Comparison of ENCODE assay signal across 22 cellular contexts in the genomic region with DNA sequence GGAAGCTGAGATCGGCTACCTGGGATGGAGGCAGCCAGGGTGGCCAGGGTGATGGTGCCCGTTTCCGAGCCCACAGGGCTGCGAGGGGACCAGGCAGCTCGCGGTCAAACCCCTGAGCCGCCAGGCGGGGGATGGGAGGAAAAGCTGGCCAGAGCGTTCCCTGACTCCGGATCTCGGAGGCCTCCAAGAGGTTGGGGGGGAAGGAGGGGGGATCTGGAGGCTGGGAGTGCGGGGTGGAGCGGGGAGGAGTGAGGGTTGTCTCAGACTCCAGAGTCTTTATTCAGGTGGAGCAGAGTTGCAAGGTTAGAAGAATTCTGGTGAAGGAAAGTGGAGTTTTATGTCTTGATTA. TPM values are rescaled to one million over a fixed set of nuclear protein-coding genes. Genes with fewer than 3 reads are reported as not detected.
DNase-seq lines count a peak whose midpoint lies in the region; ATAC-seq, FAIRE-seq and TF ChIP-seq lines count a peak whose summit lies in the region.
"Had no signal": no experiment of that assay in that cellular context is flagged by ENCODE, and none has a peak within 500 bp of the region (broad histone marks: within the 10 kb centered on the region; RNA-seq: fewer than 3 reads in every experiment).

No MANE protein-coding gene starts in this region.

- H3K79me1 ChIP-seq in H1 (ENCODE audit: low read depth, low read length): peaks cover 6% of the 10 kb centered on the region

- TF ChIP-seq CTCF in SK-N-SH (IDR thresholded peaks at IDR 0.05): no peak
- no peak for TF ChIP-seq CTCF in H1 (IDR thresholded peaks at IDR 0.05; ENCODE audit: control extremely low read depth in 1 of 3, insufficient read depth in 1 of 3, low read depth in 1 of 3, low read length in 3 of 3)
- no peak for TF ChIP-seq CTCF in kidney (IDR thresholded peaks at IDR 0.05; ENCODE audit: borderline replicate concordance, extremely low read depth, insufficient read depth)
- TF ChIP-seq CTCF in type B pancreatic cell (conservative IDR thresholded peaks at IDR 0.05): no peak

- no peak overlapping the region for H2BK12ac ChIP-seq in H1 (ENCODE audit: low read depth, low read length)

- TF ChIP-seq EP300 in SK-N-SH (IDR thresholded peaks at IDR 0.05; ENCODE audit: borderline replicate concordance in 1 of 2, low read depth in 1 of 2, low read length in 1 of 2) (no peak), H1 (IDR thresholded peaks at IDR 0.05; ENCODE audit: borderline replicate concordance in 1 of 2, low read depth in 2 of 2, low read length in 2 of 2) (no peak)

- H3K36me3 ChIP-seq in SK-N-SH (replicated peaks in 1 of 2; ENCODE audit: control insufficient read depth in 1 of 2, insufficient read depth in 2 of 2, low read length in 1 of 2) (peaks cover 0 to 4% of the 10 kb centered on the region in 2 experiments), H1 (ENCODE audit: control insufficient read depth in 2 of 4, insufficient read depth in 4 of 4, low read length in 3 of 4) (peaks cover 0 to 6% (median 0%) of the 10 kb centered on the region in 4 experiments; a peak in 1 of 8 replicates), kidney (ENCODE audit: control insufficient read depth in 1 of 2, insufficient read depth in 2 of 2, low read length in 2 of 2) (no peaks in the 10 kb centered on the region)
- H3K36me3 ChIP-seq: prostate gland had no signal

- H3K4me3 ChIP-seq in SK-N-SH (ENCODE audit: low read depth in 2 of 2, low read length in 1 of 2): peak overlapping the region; percentile 82 to 98
- H3K4me3 ChIP-seq in H1 (ENCODE audit: extremely low read depth in 1 of 4, insufficient read depth in 2 of 4, low read depth in 3 of 4, low read length in 4 of 4): peak overlapping the region; percentile 75 to 98 (median 84)
- H3K4me3 ChIP-seq in kidney (ENCODE audit: low read length in 2 of 2): no peak overlapping the region
- H3K4me3 ChIP-seq: K562, prostate gland had no signal

- peaks cover 13% of the 10 kb centered on the region for H3K4me1 Mint-ChIP-seq in type B pancreatic cell (ENCODE audit: unreplicated experiment)

- no peaks in the 10 kb centered on the region for H3K36me3 Mint-ChIP-seq in type B pancreatic cell

- H3K23me2 ChIP-seq in H1 (ENCODE audit: low read depth, low read length): peaks cover 22% of the 10 kb centered on the region

- 9% methylated on average over 9 of the region's 13 CpGs for WGBS in SK-N-SH (ENCODE audit: low lambda C conversion rate)
- WGBS in H1 (ENCODE audit: extremely low coverage in 1 of 2, insufficient coverage in 1 of 2, insufficient read length in 1 of 2, insufficient replicate concordance in 2 of 2, low coverage in 1 of 2, low lambda C conversion rate in 2 of 2, missing lambda C conversion rate in 1 of 2), 2 experiments: 0% methylated on average over 10 of the region's 13 CpGs; no CpG with 5 or more reads in 1 of the 2 experiments

- no peak overlapping the region for H3K23ac ChIP-seq in H1 (ENCODE audit: insufficient read length)

- H3K14ac ChIP-seq in H1 (ENCODE audit: insufficient read length): no peak overlapping the region

- H2BK120ac ChIP-seq in H1 (replicated peaks; ENCODE audit: low read depth, low read length): no peak overlapping the region

- H3K9me3 ChIP-seq in SK-N-SH (no peaks in the 10 kb centered on the region), H1 (ENCODE audit: insufficient read depth in 2 of 2, low read depth in 1 of 2, low read length in 1 of 2) (no peaks in the 10 kb centered on the region), kidney (ENCODE audit: control insufficient read depth in 1 of 2, low read length in 2 of 2) (no peaks in the 10 kb centered on the region)
- H3K9me3 ChIP-seq: prostate gland had no signal

- H2BK20ac ChIP-seq in H1 (ENCODE audit: low read length): no peak overlapping the region

- TF ChIP-seq RAD21 in SK-N-SH (IDR thresholded peaks at IDR 0.05; ENCODE audit: low read length) (no peak), H1 (IDR thresholded peaks at IDR 0.05 in 1 of 2, conservative IDR thresholded peaks at IDR 0.05 in 1 of 2; ENCODE audit: low read depth in 2 of 2, low read length in 2 of 2) (no peak; a peak in 1 of 4 replicates)

- H3K27me3 ChIP-seq in SK-N-SH (ENCODE audit: insufficient read depth) (peaks cover 8% of the 10 kb centered on the region), H1 (replicated peaks in 1 of 4; ENCODE audit: control insufficient read depth in 3 of 4, extremely low read depth in 1 of 4, insufficient read depth in 3 of 4, low read length in 3 of 4) (peaks cover 0 to 23% (median 14%) of the 10 kb centered on the region in 4 experiments; a peak in 5 of 7 replicates)

- peaks cover 22% of the 10 kb centered on the region for H4K20me1 ChIP-seq in SK-N-SH (ENCODE audit: insufficient read depth)
- peaks cover 6 to 10% of the 10 kb centered on the region in 2 experiments for H4K20me1 ChIP-seq in H1 (replicated peaks in 1 of 2; ENCODE audit: control insufficient read depth in 1 of 2, insufficient read depth in 2 of 2, low read length in 2 of 2)

- H2AFZ ChIP-seq in SK-N-SH (ENCODE audit: low read depth) (no peak overlapping the region), H1 (ENCODE audit: low read length) (no peak overlapping the region)

- H3K79me2 ChIP-seq in SK-N-SH (ENCODE audit: insufficient read depth): peaks cover 16% of the 10 kb centered on the region
- H3K79me2 ChIP-seq in H1 (ENCODE audit: control insufficient read depth in 1 of 2, insufficient read depth in 2 of 2, low read length in 2 of 2): peaks cover 0 to 18% of the 10 kb centered on the region in 2 experiments; a peak in 3 of 4 replicates

- H3K4me2 ChIP-seq in SK-N-SH: peak overlapping the region; percentile 91
- peak overlapping the region; percentile 75 to 95 for H3K4me2 ChIP-seq in H1 (ENCODE audit: insufficient read depth in 1 of 2, low read depth in 2 of 2, low read length in 2 of 2)

- H2BK15ac ChIP-seq in H1 (ENCODE audit: low read length): no peak overlapping the region

- H2AK5ac ChIP-seq in H1 (ENCODE audit: low read depth, low read length): no peak overlapping the region

- H2BK5ac ChIP-seq in H1 (ENCODE audit: low read depth, low read length): no peak overlapping the region

- H4K5ac ChIP-seq in H1 (ENCODE audit: insufficient read length, low read depth, low read length): no peak overlapping the region

- H3K4me3 Mint-ChIP-seq in type B pancreatic cell: peak overlapping the region; percentile 80
- H3K4me3 Mint-ChIP-seq: activated CD8-positive, alpha-beta T cell treated with anti-CD3 and anti-CD28 coated beads, Interleukin-2, amount 10 ng/mL, durations not matched to agents 7 days and 5 days; activated T-helper 17 cell treated with anti-CD3 and anti-CD28 coated beads, Interleukin-2, amount 50 U/mL, for 72 hours had no signal

- H4K91ac ChIP-seq in H1 (replicated peaks; ENCODE audit: insufficient read length, low read length): no peak overlapping the region

- H3K18ac ChIP-seq in H1 (ENCODE audit: extremely low read depth, low read length): peak overlapping the region; percentile 60; the same call in 1 of the 2 replicates

- peak overlapping the region; percentile 67 for H3K9ac ChIP-seq in SK-N-SH
- H3K9ac ChIP-seq in H1 (replicated peaks in 1 of 4; ENCODE audit: extremely low read depth in 1 of 4, low read depth in 3 of 4, low read length in 3 of 4): peak overlapping the region in 1 of 4 experiments; percentile 36; a peak in 2 of 7 replicates
- H3K9ac ChIP-seq in kidney (ENCODE audit: low read length in 2 of 2): no peak overlapping the region

- H3K27me3 Mint-ChIP-seq in type B pancreatic cell: peaks cover 79% of the 10 kb centered on the region

- H3K4me1 ChIP-seq in SK-N-SH (ENCODE audit: control insufficient read depth in 1 of 2, insufficient read depth in 2 of 2, low read depth in 1 of 2, low read length in 1 of 2) (peaks cover 0 to 20% of the 10 kb centered on the region in 2 experiments; a peak in 1 of 4 replicates), H1 (replicated peaks in 1 of 4; ENCODE audit: control insufficient read depth in 3 of 4, insufficient read depth in 4 of 4, low read length in 3 of 4) (peaks cover 0 to 14% (median 4%) of the 10 kb centered on the region in 4 experiments; a peak in 4 of 7 replicates), kidney (ENCODE audit: control insufficient read depth in 1 of 2, insufficient read depth in 1 of 2, low read depth in 1 of 2, low read length in 2 of 2) (no peaks in the 10 kb centered on the region)

- 0 out of 3 replicates have a peak, but pooled peaks of 1 of the 2 experiments have one; percentile 21 for TF ChIP-seq POLR2A in H1 (IDR thresholded peaks at IDR 0.05; ENCODE audit: control extremely low read depth in 1 of 2, low read depth in 2 of 2, low read length in 2 of 2)

- CTCF ChIA-PET in SK-N-SH (lab: Yijun Ruan, JAX) (interaction anchor here (0.6 to 2.8 kb wide), 3 partner anchors 38 to 116 kb away, joined by 3 to 12 read pairs (median 7); no protein-coding TSS in a partner anchor), H1 (lab: Charles Lee; ENCODE audit: partially characterized antibody) (interaction anchor here (0.8 to 4.9 kb wide), 11 partner anchors 10 to 186 kb away, joined by 3 to 52 read pairs (median 5); a partner anchor contains a TSS)

- POLR2A ChIA-PET in SK-N-SH (lab: Yijun Ruan, JAX) (no interaction called here), H1 (lab: Charles Lee; ENCODE audit: partially characterized antibody) (interaction anchor here (0.8 to 1.7 kb wide), 6 partner anchors 11 to 71 kb away, joined by 3 to 7 read pairs (median 4); no protein-coding TSS in a partner anchor)

- H3K4ac ChIP-seq in H1 (replicated peaks; ENCODE audit: insufficient read length, low read depth, low read length): no peak overlapping the region

- H3K9me2 ChIP-seq in SK-N-SH: no peaks in the 10 kb centered on the region

- H3F3A ChIP-seq in SK-N-SH (replicated peaks; ENCODE audit: insufficient read depth): peaks cover 7% of the 10 kb centered on the region

- H3K27ac Mint-ChIP-seq in type B pancreatic cell: no peak overlapping the region
- H3K27ac Mint-ChIP-seq: activated CD8-positive, alpha-beta T cell treated with anti-CD3 and anti-CD28 coated beads, Interleukin-2, amount 10 ng/mL, durations not matched to agents 7 days and 5 days; activated T-helper 17 cell treated with anti-CD3 and anti-CD28 coated beads, Interleukin-2, amount 50 U/mL, for 72 hours had no signal

- DNase-seq in SK-N-SH (peak; percentile 78), H1 (ENCODE audit: low read depth in 1 of 2, low spot score in 2 of 2) (peak in 1 of 2 experiments; percentile 67), kidney (peak; percentile 54), type B pancreatic cell (ENCODE audit: extremely low spot score, unreplicated experiment) (no peak), NOMO-1 treated with DMSO at 0.1 percent for 48 hours (lab: John Stamatoyannopoulos, UW; ENCODE audit: unreplicated experiment) (no peak), NCI-H1105 (lab: John Stamatoyannopoulos, UW) (no peak)
- DNase-seq: activated CD8-positive, alpha-beta T cell treated with anti-CD3 and anti-CD28 coated beads, Interleukin-2, amount 10 ng/mL, durations not matched to agents 7 days and 5 days; NCI-H1048; NCI-H2171; stimulated activated naive CD4-positive, alpha-beta T cell treated with Interleukin-2 at 50 U/mL for 16 hours had no signal

- no peak; the same call in 2 of the 3 replicates for ATAC-seq in SK-N-SH treated with all-trans-retinoic acid at 6 μM for 48 hours
- no peak for ATAC-seq in GM21825 (IDR thresholded peaks at IDR 0.05; ENCODE audit: unreplicated experiment)
- ATAC-seq: activated CD8-positive, alpha-beta T cell treated with anti-CD3 and anti-CD28 coated beads, Interleukin-2, amount 10 ng/mL, durations not matched to agents 7 days and 5 days; activated T-helper 17 cell treated with anti-CD3 and anti-CD28 coated beads, Interleukin-2, amount 50 U/mL, for 72 hours; K562 had no signal

- H3K9me3 Mint-ChIP-seq in type B pancreatic cell: no peaks in the 10 kb centered on the region
- H3K9me3 Mint-ChIP-seq: activated T-helper 17 cell treated with anti-CD3 and anti-CD28 coated beads, Interleukin-2, amount 50 U/mL, for 72 hours had no signal

- no peak overlapping the region for H4K8ac ChIP-seq in H1 (ENCODE audit: extremely low read depth, insufficient read depth, low read length)

- FAIRE-seq in H1 (lab: Jason Lieb, UNC): no peak
- no peak for FAIRE-seq in kidney (lab: Jason Lieb, UNC)
- FAIRE-seq: colon, GM18507, K562 had no signal

- H3K27ac ChIP-seq in SK-N-SH (ENCODE audit: low read depth in 2 of 2, low read length in 1 of 2): peak overlapping the region in 1 of 2 experiments; percentile 15; a peak in 2 of 4 replicates
- no peak overlapping the region for H3K27ac ChIP-seq in H1 (ENCODE audit: low read depth, low read length)
- no peak overlapping the region for H3K27ac ChIP-seq in kidney (ENCODE audit: low read depth in 2 of 2, low read length in 2 of 2)
- H3K27ac ChIP-seq: C4-2B, epithelial cell of prostate, prostate gland had no signal

- intact Hi-C loops in kidney (cut with DNase I): no loop called here

- no peak overlapping the region for H3K56ac ChIP-seq in H1 (replicated peaks; ENCODE audit: insufficient read length, low read depth, low read length)

RNA-seq across cellular contexts. Expression of a gene that starts 1.1 kb away (rescaled TPM):
- polyA plus RNA-seq in SK-N-SH (2012; rRNA removed) (25.7 and 30.7 TPM in 2 replicates), H1 (2011; rRNA removed) (69.8 and 127 TPM in 2 replicates), kidney (ENCODE audit: insufficient read depth, low read depth, low replicate concordance) (not detected)
- polyA plus RNA-seq in SK-N-SH (2012; cell fraction: cytosol; rRNA removed): 18.5 and 29.5 TPM in 2 replicates
- polyA plus RNA-seq in SK-N-SH (2012; cell fraction: nucleus; rRNA removed): 34.0 and 43.1 TPM in 2 replicates
- total RNA-seq in H1 (2021; fragmentation: NEBNext Ultra II Directional; extraction: Animal tissue kit (Norgen Biotek cat#: 25700)): 28.9 and 29.9 TPM in 2 replicates
- 64.4 TPM for polyA plus RNA-seq in H1 (2011; cell fraction: cytosol; rRNA removed)
- polyA plus RNA-seq in H1 (2011; cell fraction: nucleus; rRNA removed): 75.4 TPM
- polyA plus RNA-seq in H1 (2012, experiment 1 of 2): 33.4 to 44.9 TPM (median 40.2 TPM) in 4 replicates
- polyA plus RNA-seq in H1 (2012, experiment 2 of 2): 33.0 TPM
- 43.8 TPM for polyA plus RNA-seq in H1 (2013, experiment 1 of 2)
- 49.1 TPM for polyA plus RNA-seq in H1 (2013, experiment 2 of 2)
- 16.4 and 25.3 TPM in 2 replicates for polyA minus RNA-seq in H1 (2011; rRNA and poly(A)+ RNA removed)
- polyA minus RNA-seq in H1 (2011; cell fraction: cytosol; rRNA and poly(A)+ RNA removed): 32.9 TPM
- 19.4 TPM for polyA minus RNA-seq in H1 (2011; cell fraction: nucleus; rRNA and poly(A)+ RNA removed)
- total RNA-seq in kidney (not detected), type B pancreatic cell (ENCODE audit: low replicate concordance) (0.67 and 6.0 TPM in 2 replicates)
- total RNA-seq: A172; activated CD8-positive, alpha-beta T cell treated with anti-CD3 and anti-CD28 coated beads, Interleukin-2, amount 10 ng/mL, durations not matched to agents 7 days and 5 days; activated T-helper 17 cell treated with anti-CD3 and anti-CD28 coated beads, Interleukin-2, amount 50 U/mL, for 72 hours; K562; prostate gland; T-helper 1 cell treated with Interleukin-12 subunit alpha and Interleukin-12 subunit beta and Interleukin-4 antibody, amounts not matched to agents 30 ng/mL and 1 ng/mL, for 36 hours; ureter had no signal
- polyA plus RNA-seq: K562 had no signal

RNA-seq across cellular contexts. Expression of a gene that starts 28.1 kb away (rescaled TPM):
- 0.08 and 0.26 TPM in 2 replicates for polyA plus RNA-seq in SK-N-SH (2012; rRNA removed)
- 0.03 and 0.07 TPM in 2 replicates for polyA plus RNA-seq in SK-N-SH (2012; cell fraction: cytosol; rRNA removed)
- polyA plus RNA-seq in SK-N-SH (2012; cell fraction: nucleus; rRNA removed): 1.2 and 1.4 TPM in 2 replicates
- total RNA-seq in H1 (2021; fragmentation: NEBNext Ultra II Directional; extraction: Animal tissue kit (Norgen Biotek cat#: 25700)): 10.6 and 12.4 TPM in 2 replicates
- 6.1 and 14.0 TPM in 2 replicates for polyA plus RNA-seq in H1 (2011; rRNA removed)
- 8.1 TPM for polyA plus RNA-seq in H1 (2011; cell fraction: cytosol; rRNA removed)
- 50.1 TPM for polyA plus RNA-seq in H1 (2011; cell fraction: nucleus; rRNA removed)
- polyA plus RNA-seq in H1 (2012, experiment 1 of 2): 8.6 to 16.1 TPM (median 13.9 TPM) in 4 replicates
- polyA plus RNA-seq in H1 (2012, experiment 2 of 2): 7.2 TPM
- 11.2 TPM for polyA plus RNA-seq in H1 (2013, experiment 1 of 2)
- 8.9 TPM for polyA plus RNA-seq in H1 (2013, experiment 2 of 2)
- polyA minus RNA-seq in H1 (2011; rRNA and poly(A)+ RNA removed): 5.0 and 6.9 TPM in 2 replicates
- polyA minus RNA-seq in H1 (2011; cell fraction: cytosol; rRNA and poly(A)+ RNA removed): 8.4 TPM
- polyA minus RNA-seq in H1 (2011; cell fraction: nucleus; rRNA and poly(A)+ RNA removed): 17.3 TPM
- total RNA-seq in kidney: not detected
- polyA plus RNA-seq in kidney (ENCODE audit: insufficient read depth, low read depth, low replicate concordance): not detected
- total RNA-seq in type B pancreatic cell (ENCODE audit: low replicate concordance): 2.4 and 3.1 TPM in 2 replicates
- total RNA-seq: A172; activated CD8-positive, alpha-beta T cell treated with anti-CD3 and anti-CD28 coated beads, Interleukin-2, amount 10 ng/mL, durations not matched to agents 7 days and 5 days; activated T-helper 17 cell treated with anti-CD3 and anti-CD28 coated beads, Interleukin-2, amount 50 U/mL, for 72 hours; K562; ureter had no signal
- polyA plus RNA-seq: K562 had no signal

RNA-seq across cellular contexts. Expression of a gene that starts 42.5 kb away (rescaled TPM):
- 28.3 and 38.7 TPM in 2 replicates for polyA plus RNA-seq in SK-N-SH (2012; rRNA removed)
- 23.0 and 25.4 TPM in 2 replicates for polyA plus RNA-seq in SK-N-SH (2012; cell fraction: cytosol; rRNA removed)
- polyA plus RNA-seq in SK-N-SH (2012; cell fraction: nucleus; rRNA removed): 49.8 and 50.7 TPM in 2 replicates
- total RNA-seq in H1 (2021; fragmentation: NEBNext Ultra II Directional; extraction: Animal tissue kit (Norgen Biotek cat#: 25700)): 70.1 and 70.5 TPM in 2 replicates
- 74.2 and 122 TPM in 2 replicates for polyA plus RNA-seq in H1 (2011; rRNA removed)
- 18.3 TPM for polyA plus RNA-seq in H1 (2011; cell fraction: cytosol; rRNA removed)
- 43.4 TPM for polyA plus RNA-seq in H1 (2011; cell fraction: nucleus; rRNA removed)
- polyA plus RNA-seq in H1 (2012, experiment 1 of 2): 31.7 to 71.5 TPM (median 58.5 TPM) in 4 replicates
- 49.1 TPM for polyA plus RNA-seq in H1 (2012, experiment 2 of 2)
- 138 TPM for polyA plus RNA-seq in H1 (2013, experiment 1 of 2)
- polyA plus RNA-seq in H1 (2013, experiment 2 of 2): 150 TPM
- 13.8 and 14.5 TPM in 2 replicates for polyA minus RNA-seq in H1 (2011; rRNA and poly(A)+ RNA removed)
- 26.3 TPM for polyA minus RNA-seq in H1 (2011; cell fraction: cytosol; rRNA and poly(A)+ RNA removed)
- 21.6 TPM for polyA minus RNA-seq in H1 (2011; cell fraction: nucleus; rRNA and poly(A)+ RNA removed)
- total RNA-seq in kidney: 90.3 TPM
- 13.1 TPM for polyA plus RNA-seq in kidney (ENCODE audit: insufficient read depth, low read depth, low replicate concordance)
- 69.5 and 73.5 TPM in 2 replicates for total RNA-seq in type B pancreatic cell (ENCODE audit: low replicate concordance)

RNA-seq across cellular contexts. Expression of a gene that starts 52.6 kb away (rescaled TPM):
- 1.1 and 1.3 TPM in 2 replicates for polyA plus RNA-seq in SK-N-SH (2012; rRNA removed)
- 0.83 and 0.85 TPM in 2 replicates for polyA plus RNA-seq in SK-N-SH (2012; cell fraction: cytosol; rRNA removed)
- 9.0 and 9.6 TPM in 2 replicates for polyA plus RNA-seq in SK-N-SH (2012; cell fraction: nucleus; rRNA removed)
- total RNA-seq in H1 (2021; fragmentation: NEBNext Ultra II Directional; extraction: Animal tissue kit (Norgen Biotek cat#: 25700)): 4.5 and 5.7 TPM in 2 replicates
- polyA plus RNA-seq in H1 (2011; rRNA removed): 0.41 and 0.93 TPM in 2 replicates
- polyA plus RNA-seq in H1 (2011; cell fraction: cytosol; rRNA removed): 1.3 TPM
- polyA plus RNA-seq in H1 (2011; cell fraction: nucleus; rRNA removed): 3.4 TPM
- polyA plus RNA-seq in H1 (2012, experiment 1 of 2): 5.8 to 6.6 TPM (median 6.1 TPM) in 4 replicates
- 0.62 TPM for polyA plus RNA-seq in H1 (2012, experiment 2 of 2)
- 3.2 TPM for polyA plus RNA-seq in H1 (2013, experiment 1 of 2)
- polyA plus RNA-seq in H1 (2013, experiment 2 of 2): 2.6 TPM
- 0.61 and 0.79 TPM in 2 replicates for polyA minus RNA-seq in H1 (2011; rRNA and poly(A)+ RNA removed)
- 2.9 TPM for polyA minus RNA-seq in H1 (2011; cell fraction: cytosol; rRNA and poly(A)+ RNA removed)
- polyA minus RNA-seq in H1 (2011; cell fraction: nucleus; rRNA and poly(A)+ RNA removed): 2.9 TPM
- total RNA-seq in kidney: 0.03 TPM
- polyA plus RNA-seq in kidney (ENCODE audit: insufficient read depth, low read depth, low replicate concordance): not detected
- 0.05 and 0.97 TPM in 2 replicates for total RNA-seq in type B pancreatic cell (ENCODE audit: low replicate concordance)
- total RNA-seq: activated CD8-positive, alpha-beta T cell treated with anti-CD3 and anti-CD28 coated beads, Interleukin-2, amount 10 ng/mL, durations not matched to agents 7 days and 5 days; T-helper 1 cell treated with Interleukin-12 subunit alpha and Interleukin-12 subunit beta and Interleukin-4 antibody, amounts not matched to agents 30 ng/mL and 1 ng/mL, for 36 hours had no signal
- polyA plus RNA-seq: K562 had no signal

Comparison
In these comparisons a context has a peak if more than half of its experiments do, and no peak if none do; other contexts are left out.
1. DNase-seq: peak in SK-N-SH (single experiment) and kidney (single experiment); none in type B pancreatic cell (single experiment), NOMO-1 treated with DMSO at 0.1 percent for 48 hours (single experiment) and NCI-H1105 (single experiment).
2. H3K4me3 ChIP-seq: peak in SK-N-SH (2 of 2) and H1 (4 of 4); none in kidney (0 of 2).